Comparison of ENCODE assay signal across 1 cellular context in genomic region chr7:816751-817671, GRCh38.
TF ChIP-seq lines count a peak whose summit lies in the region.

No MANE protein-coding gene starts in this region.

TF ChIP-seq in K562, 482 proteins besides CTCF, POLR2A, EP300 and RAD21 (continued from another document):
- TF ChIP-seq ZBTB40 (IDR thresholded peaks at IDR 0.05) (peak; percentile 8; the same call in 1 of the 2 replicates), ZBTB40 (CRISPR knock-in tag; IDR thresholded peaks at IDR 0.05) (no peak), NONO (IDR thresholded peaks at IDR 0.05; ENCODE audit: low read depth in 2 of 2, low read length in 1 of 2) (0 out of 4 replicates have a peak, but pooled peaks of 1 of the 2 experiments have one; percentile 12), SOX6 (IDR thresholded peaks at IDR 0.05) (no peak), RBFOX2 (IDR thresholded peaks at IDR 0.05; ENCODE audit: low read depth, low read length) (peak; percentile 73), ARID4B (CRISPR knock-in tag; IDR thresholded peaks at IDR 0.05) (no peak), ZNF431 (CRISPR knock-in tag; IDR thresholded peaks at IDR 0.05) (no peak), CXXC5 (CRISPR knock-in tag; IDR thresholded peaks at IDR 0.05) (peak; percentile 48; the same call in 1 of the 2 replicates), MAZ (CRISPR knock-in tag; conservative IDR thresholded peaks at IDR 0.05 in 1 of 2, IDR thresholded peaks at IDR 0.05 in 1 of 2) (0 out of 4 replicates have a peak, but pooled peaks of 1 of the 2 experiments have one; percentile 13), MNT (conservative IDR thresholded peaks at IDR 0.05) (peak in 1 of 2 experiments; percentile 45; a peak in 1 of 4 replicates), UBTF (IDR thresholded peaks at IDR 0.05; ENCODE audit: borderline replicate concordance in 1 of 2, low read depth in 2 of 2, low read length in 2 of 2) (peak; percentile 23 to 58; a peak in 2 of 4 replicates), CCNT2 (IDR thresholded peaks at IDR 0.05; ENCODE audit: borderline replicate concordance, extremely low read depth, insufficient read length, low read depth, low read length) (peak; percentile 12), MCM3 (IDR thresholded peaks at IDR 0.05) (no peak), MYBL2 (IDR thresholded peaks at IDR 0.05; ENCODE audit: low read depth) (no peak), MYBL2 (CRISPR knock-in tag; IDR thresholded peaks at IDR 0.05; ENCODE audit: borderline replicate concordance) (no peak), ZNF639 (CRISPR knock-in tag; conservative IDR thresholded peaks at IDR 0.05 in 1 of 2, IDR thresholded peaks at IDR 0.05 in 1 of 2) (0 out of 4 replicates have a peak, but pooled peaks of 1 of the 2 experiments have one; percentile 16), POLR2G (IDR thresholded peaks at IDR 0.05; ENCODE audit: low read depth, low read length) (peak; percentile 64), KLF13 (tag; IDR thresholded peaks at IDR 0.05; ENCODE audit: borderline replicate concordance, low read depth) (0 out of 2 replicates have a peak, but pooled peaks have one; percentile 8), SAP30 (IDR thresholded peaks at IDR 0.05; ENCODE audit: borderline replicate concordance, insufficient read depth, low read depth, low read length, poor library complexity, severe bottlenecking) (peak; percentile 50), FIP1L1 (IDR thresholded peaks at IDR 0.05; ENCODE audit: low read depth, low read length, poor library complexity, severe bottlenecking) (peak; percentile 36), SP2 (IDR thresholded peaks at IDR 0.05; ENCODE audit: extremely low read depth, low read depth, low read length, poor library complexity, severe bottlenecking) (no peak), EGR1 (conservative IDR thresholded peaks at IDR 0.05) (peak; percentile 33; the same call in 1 of the 2 replicates), ZNF263 (CRISPR knock-in tag; IDR thresholded peaks at IDR 0.05; ENCODE audit: borderline replicate concordance) (peak; percentile 56; the same call in 1 of the 2 replicates), KDM5B (IDR thresholded peaks at IDR 0.05; ENCODE audit: insufficient replicate concordance, low read depth, low read length) (peak; percentile 36)
